Comparison of ENCODE assay signal across 29 cellular contexts in genomic region chr5:144876990-144877389, GRCh38.
"Had no signal": no experiment of that assay in that cellular context is flagged by ENCODE, and none has a peak within 500 bp of the region (broad histone marks: within the 10 kb centered on the region; RNA-seq: fewer than 3 reads in every experiment).

No MANE protein-coding gene starts in this region.

- ATAC-seq: stimulated activated effector memory CD8-positive, alpha-beta T cell treated with anti-CD3 and anti-CD28 coated beads, Interleukin-12 subunit alpha, Interleukin-12 subunit beta, amount 100 ng/mL, for 72 hours; stimulated activated memory B cell treated with anti-CD40 and anti-IgM and Interleukin-4, amounts not matched to agents 10 μg/mL and 1 μg/mL and 100 μg/mL, for 72 hours; stimulated activated naive B cell treated with anti-CD40 and anti-IgM and Interleukin-4, amounts not matched to agents 10 μg/mL and 1 μg/mL and 100 μg/mL, for 72 hours; stimulated activated naive CD8-positive, alpha-beta T cell treated with anti-CD3 and anti-CD28 coated beads, Interleukin-15, amount 100 ng/mL, for 72 hours; stimulated activated naive CD8-positive, alpha-beta T cell treated with anti-CD3 and anti-CD28 coated beads, Interleukin-15, Interleukin-2, amounts not matched to agents 100 U/mL and 50 U/mL, for 24 hours; upper lobe of right lung had no signal

- H3K36me3 ChIP-seq: stomach, suprapubic skin, thoracic aorta, thyroid gland, tibial artery, tibial nerve, transverse colon, upper lobe of left lung, upper lobe of right lung, uterus, vagina had no signal

- H3K4me3 Mint-ChIP-seq: stimulated activated effector memory CD8-positive, alpha-beta T cell treated with anti-CD3 and anti-CD28 coated beads, Interleukin-12 subunit alpha, Interleukin-12 subunit beta, amount 100 ng/mL, for 72 hours; stimulated activated memory B cell treated with anti-CD40 and anti-IgM and Interleukin-4, amounts not matched to agents 10 μg/mL and 1 μg/mL and 100 μg/mL, for 72 hours; stimulated activated naive B cell treated with anti-CD40 and anti-IgM and Interleukin-4, amounts not matched to agents 10 μg/mL and 1 μg/mL and 100 μg/mL, for 72 hours; stimulated activated naive CD8-positive, alpha-beta T cell treated with anti-CD3 and anti-CD28 coated beads, Interleukin-15, amount 100 ng/mL, for 72 hours; stimulated activated naive CD8-positive, alpha-beta T cell treated with anti-CD3 and anti-CD28 coated beads, Interleukin-15, Interleukin-2, amounts not matched to agents 100 ng/mL and 50 ng/mL, for 24 hours; type B pancreatic cell had no signal

- DNase-seq: stimulated activated CD4-positive, alpha-beta T cell treated with anti-CD3 and anti-CD28 coated beads, Interleukin-2, amount 100 ng/mL, for 48 hours; stimulated activated CD4-positive, alpha-beta T cell treated with anti-CD3 and anti-CD28 coated beads, Interleukin-4, amount 100 ng/mL, for 1 hour; stimulated activated CD4-positive, alpha-beta T cell treated with anti-CD3 and anti-CD28 coated beads, Interleukin-4, amount 100 ng/mL, for 24 hours; stimulated activated CD4-positive, alpha-beta T cell treated with anti-CD3 and anti-CD28 coated beads, Interleukin-4, amount 100 ng/mL, for 4 hours; stimulated activated CD8-positive, alpha-beta memory T cell treated with anti-CD3 and anti-CD28 coated beads, Interleukin-4, amount 100 ng/mL, for 48 hours; stimulated activated naive B cell treated with anti-CD40 and anti-IgM and Interleukin-4, amounts not matched to agents 10 μg/mL and 1 μg/mL and 100 μg/mL, for 72 hours; stimulated activated naive CD4-positive, alpha-beta T cell; stimulated activated naive CD4-positive, alpha-beta T cell treated with Interleukin-2 at 50 U/mL for 16 hours; stimulated activated naive CD8-positive, alpha-beta T cell treated with anti-CD3 and anti-CD28 coated beads, Interleukin-15, amount 100 ng/mL, for 72 hours; stimulated activated naive CD8-positive, alpha-beta T cell treated with anti-CD3 and anti-CD28 coated beads, Interleukin-15, Interleukin-2, amounts not matched to agents 100 U/mL and 50 U/mL, for 24 hours; stomach; substantia nigra; testis; thyroid gland; tibial artery; transverse colon; trophoblast cell; upper lobe of left lung; upper lobe of right lung; uterus had no signal

- H3K9me3 Mint-ChIP-seq: stimulated activated naive CD8-positive, alpha-beta T cell treated with anti-CD3 and anti-CD28 coated beads, Interleukin-15, Interleukin-2, amounts not matched to agents 100 ng/mL and 50 ng/mL, for 24 hours; type B pancreatic cell had no signal

- H3K27me3 ChIP-seq: stomach, suprapubic skin, testis, thyroid gland, tibial artery, tibial nerve, transverse colon, upper lobe of left lung, upper lobe of right lung, uterus, vagina had no signal

- FAIRE-seq: urothelium cell line had no signal

- H3K9me3 ChIP-seq: stomach, suprapubic skin, testis, thoracic aorta, thyroid gland, tibial artery, tibial nerve, transverse colon, upper lobe of left lung, upper lobe of right lung, vagina had no signal

- H3K27ac Mint-ChIP-seq: stimulated activated effector memory CD8-positive, alpha-beta T cell treated with anti-CD3 and anti-CD28 coated beads, Interleukin-12 subunit alpha, Interleukin-12 subunit beta, amount 100 ng/mL, for 72 hours; stimulated activated memory B cell treated with anti-CD40 and anti-IgM and Interleukin-4, amounts not matched to agents 10 μg/mL and 1 μg/mL and 100 μg/mL, for 72 hours; stimulated activated naive B cell treated with anti-CD40 and anti-IgM and Interleukin-4, amounts not matched to agents 10 μg/mL and 1 μg/mL and 100 μg/mL, for 72 hours; stimulated activated naive CD8-positive, alpha-beta T cell treated with anti-CD3 and anti-CD28 coated beads, Interleukin-15, amount 100 ng/mL, for 72 hours; stimulated activated naive CD8-positive, alpha-beta T cell treated with anti-CD3 and anti-CD28 coated beads, Interleukin-15, Interleukin-2, amounts not matched to agents 100 ng/mL and 50 ng/mL, for 24 hours; type B pancreatic cell had no signal

- H3K4me3 ChIP-seq: stomach, suprapubic skin, testis, thoracic aorta, thyroid gland, tibial artery, tibial nerve, transverse colon, upper lobe of left lung, upper lobe of right lung, uterus, vagina had no signal

- H3K36me3 Mint-ChIP-seq: stimulated activated effector memory CD8-positive, alpha-beta T cell treated with anti-CD3 and anti-CD28 coated beads, Interleukin-12 subunit alpha, Interleukin-12 subunit beta, amount 100 ng/mL, for 72 hours; stimulated activated memory B cell treated with anti-CD40 and anti-IgM and Interleukin-4, amounts not matched to agents 10 μg/mL and 1 μg/mL and 100 μg/mL, for 72 hours; stimulated activated naive B cell treated with anti-CD40 and anti-IgM and Interleukin-4, amounts not matched to agents 10 μg/mL and 1 μg/mL and 100 μg/mL, for 72 hours; type B pancreatic cell had no signal

- H3K27ac ChIP-seq: stomach, suprapubic skin, testis, thoracic aorta, thyroid gland, tibial artery, tibial nerve, transverse colon, upper lobe of left lung, upper lobe of right lung, uterus, vagina had no signal

- H3K4me1 ChIP-seq: stomach, suprapubic skin, testis, thyroid gland, tibial artery, tibial nerve, upper lobe of left lung, upper lobe of right lung, uterus, vagina had no signal

- H3K4me1 Mint-ChIP-seq: stimulated activated effector memory CD8-positive, alpha-beta T cell treated with anti-CD3 and anti-CD28 coated beads, Interleukin-12 subunit alpha, Interleukin-12 subunit beta, amount 100 ng/mL, for 72 hours; stimulated activated memory B cell treated with anti-CD40 and anti-IgM and Interleukin-4, amounts not matched to agents 10 μg/mL and 1 μg/mL and 100 μg/mL, for 72 hours; stimulated activated naive CD8-positive, alpha-beta T cell treated with anti-CD3 and anti-CD28 coated beads, Interleukin-15, amount 100 ng/mL, for 72 hours had no signal

- H3K27me3 Mint-ChIP-seq: stimulated activated memory B cell treated with anti-CD40 and anti-IgM and Interleukin-4, amounts not matched to agents 10 μg/mL and 1 μg/mL and 100 μg/mL, for 72 hours; stimulated activated naive CD8-positive, alpha-beta T cell treated with anti-CD3 and anti-CD28 coated beads, Interleukin-15, amount 100 ng/mL, for 72 hours; stimulated activated naive CD8-positive, alpha-beta T cell treated with anti-CD3 and anti-CD28 coated beads, Interleukin-15, Interleukin-2, amounts not matched to agents 100 ng/mL and 50 ng/mL, for 24 hours had no signal
